ENCODE assay signal across 14 cellular contexts in the genomic region with DNA sequence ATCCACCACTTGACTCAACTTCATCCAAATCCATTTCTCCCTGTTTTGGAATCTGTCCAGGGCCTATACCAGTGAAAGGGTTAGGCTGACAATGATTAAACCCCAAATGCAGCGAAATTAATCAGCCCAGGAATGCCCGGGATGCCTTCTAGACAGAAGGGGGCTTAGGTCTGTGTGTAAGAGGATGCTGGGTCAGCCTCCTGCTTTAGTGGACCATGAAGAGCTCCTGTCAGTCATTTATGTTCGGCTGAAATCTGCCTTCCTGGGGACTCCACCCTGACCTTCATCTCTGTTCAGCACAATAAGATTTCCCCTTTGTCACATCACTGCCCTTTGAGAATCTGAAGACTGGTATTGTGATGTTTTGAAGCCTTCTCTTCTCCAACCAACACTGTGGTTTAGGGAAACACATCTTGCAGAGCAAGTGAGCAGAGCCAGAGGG.
DNase-seq lines count a peak whose midpoint lies in the region; ATAC-seq, FAIRE-seq and TF ChIP-seq lines count a peak whose summit lies in the region.
"Had no signal": no experiment of that assay in that cellular context is flagged by ENCODE, and none has a peak within 500 bp of the region (broad histone marks: within the 10 kb centered on the region; RNA-seq: fewer than 3 reads in every experiment).

No MANE protein-coding gene starts in this region.

- intact Hi-C loops in activated CD4-positive, alpha-beta T cell treated with anti-CD3 and anti-CD28 coated beads, Interleukin-2, amount 10 ng/mL, durations not matched to agents 24 days and 14 days (cut with micrococcal nuclease) = loop anchor here (5.0 kb wide), 1 partner anchor 258 kb away; no protein-coding TSS in a partner anchor
- intact Hi-C loops in right lobe of liver (cut with DNase I) = no loop called here

- peak overlapping the region; percentile 39 for H3K4me3 Mint-ChIP-seq in activated CD4-positive, alpha-beta T cell treated with anti-CD3 and anti-CD28 coated beads, Interleukin-2, amount 10 ng/mL, durations not matched to agents 24 days and 14 days
- H3K4me3 Mint-ChIP-seq in T-helper 17 cell (no peak overlapping the region), nephron progenitor cell (no peak overlapping the region)
- H3K4me3 Mint-ChIP-seq: endodermal cell had no signal

- H3K27me3 ChIP-seq in right lobe of liver = no peaks in the 10 kb centered on the region
- H3K27me3 ChIP-seq: tibial artery had no signal

- no peak overlapping the region for H3K4me3 ChIP-seq in right lobe of liver
- H3K4me3 ChIP-seq: A549, tibial artery had no signal

- H3K36me3 ChIP-seq in right lobe of liver = no peaks in the 10 kb centered on the region
- H3K36me3 ChIP-seq: tibial artery had no signal

- peaks cover 12% of the 10 kb centered on the region for H3K36me3 Mint-ChIP-seq in activated CD4-positive, alpha-beta T cell treated with anti-CD3 and anti-CD28 coated beads, Interleukin-2, amount 10 ng/mL, durations not matched to agents 24 days and 14 days (ENCODE audit: low read depth)
- H3K36me3 Mint-ChIP-seq in T-helper 17 cell (ENCODE audit: low read depth) = peaks cover 3% of the 10 kb centered on the region
- no peaks in the 10 kb centered on the region for H3K36me3 Mint-ChIP-seq in nephron progenitor cell (ENCODE audit: low read depth)

- peaks cover 0 to 6% (median 0%) of the 10 kb centered on the region in 4 donors for H3K4me1 ChIP-seq in right lobe of liver

- H3K9me3 ChIP-seq in T-helper 17 cell (ENCODE audit: control insufficient read depth, low read length, poor library complexity, severe bottlenecking) (no peaks in the 10 kb centered on the region), right lobe of liver (no peaks in the 10 kb centered on the region)
- H3K9me3 ChIP-seq: A549, tibial artery had no signal

- ATAC-seq in HG02759 (IDR thresholded peaks at IDR 0.05; ENCODE audit: unreplicated experiment) (peak; percentile 49), T-helper 17 cell (no peak), right lobe of liver (no peak)
- ATAC-seq: A549, Right ventricle myocardium inferior had no signal

- H3K9me3 Mint-ChIP-seq in activated CD4-positive, alpha-beta T cell treated with anti-CD3 and anti-CD28 coated beads, Interleukin-2, amount 10 ng/mL, durations not matched to agents 24 days and 14 days = peaks cover 6% of the 10 kb centered on the region
- no peaks in the 10 kb centered on the region for H3K9me3 Mint-ChIP-seq in nephron progenitor cell
- H3K9me3 Mint-ChIP-seq: endodermal cell had no signal

- TF ChIP-seq POLR2A in right lobe of liver (IDR thresholded peaks at IDR 0.05) = no peak
- TF ChIP-seq POLR2A in H54 (IDR thresholded peaks at IDR 0.05; ENCODE audit: low read depth, low read length) = no peak

- no peak for FAIRE-seq in H54 (lab: Jason Lieb, UNC)
- FAIRE-seq: A549 had no signal

- H3K27ac Mint-ChIP-seq in activated CD4-positive, alpha-beta T cell treated with anti-CD3 and anti-CD28 coated beads, Interleukin-2, amount 10 ng/mL, durations not matched to agents 24 days and 14 days = peak overlapping the region; percentile 83
- peak overlapping the region; percentile 99 for H3K27ac Mint-ChIP-seq in T-helper 17 cell
- H3K27ac Mint-ChIP-seq in nephron progenitor cell = no peak overlapping the region
- H3K27ac Mint-ChIP-seq: endodermal cell had no signal

- peaks cover 77% of the 10 kb centered on the region for H3K4me1 Mint-ChIP-seq in activated CD4-positive, alpha-beta T cell treated with anti-CD3 and anti-CD28 coated beads, Interleukin-2, amount 10 ng/mL, durations not matched to agents 24 days and 14 days
- peaks cover 58% of the 10 kb centered on the region for H3K4me1 Mint-ChIP-seq in T-helper 17 cell
- peaks cover 62% of the 10 kb centered on the region for H3K4me1 Mint-ChIP-seq in nephron progenitor cell

- H3K27me3 Mint-ChIP-seq in activated CD4-positive, alpha-beta T cell treated with anti-CD3 and anti-CD28 coated beads, Interleukin-2, amount 10 ng/mL, durations not matched to agents 24 days and 14 days = peaks cover 3% of the 10 kb centered on the region
- H3K27me3 Mint-ChIP-seq in T-helper 17 cell = no peaks in the 10 kb centered on the region
- no peaks in the 10 kb centered on the region for H3K27me3 Mint-ChIP-seq in nephron progenitor cell (ENCODE audit: low read depth, poor library complexity)

- no peak for DNase-seq in activated CD4-positive, alpha-beta T cell treated with anti-CD3 and anti-CD28 coated beads, Interleukin-2, amount 10 ng/mL, durations not matched to agents 24 days and 14 days
- DNase-seq in activated CD4-positive, alpha-beta T cell treated with anti-CD3 and anti-CD28 coated beads for 1 hour = no peak
- DNase-seq in T-helper 17 cell (no peak), nephron progenitor cell (peak; percentile 32), right lobe of liver (no peak), H54 (ENCODE audit: insufficient read length, low spot score) (no peak), DMS153 treated with DMSO at 0.1 percent for 48 hours (lab: John Stamatoyannopoulos, UW; ENCODE audit: unreplicated experiment) (no peak)
- DNase-seq: activated CD8-positive, alpha-beta memory T cell treated with anti-CD3 and anti-CD28 coated beads, Interleukin-2, amount 50 U/mL, for 48 hours; endodermal cell; NCI-H1092 treated with DMSO at 0.1 percent for 48 hours; tibial artery had no signal

- TF ChIP-seq CTCF in nephron progenitor cell (IDR thresholded peaks at IDR 0.05) (no peak), right lobe of liver (IDR thresholded peaks at IDR 0.05) (no peak)

- no peak overlapping the region for H3K27ac ChIP-seq in right lobe of liver
- H3K27ac ChIP-seq: tibial artery had no signal

- 33% methylated on average over 2 of the region's 3 CpGs for WGBS in right lobe of liver (ENCODE audit: insufficient coverage, low coverage, low lambda C conversion rate, missing lambda C conversion rate)
